In the genomic region with DNA sequence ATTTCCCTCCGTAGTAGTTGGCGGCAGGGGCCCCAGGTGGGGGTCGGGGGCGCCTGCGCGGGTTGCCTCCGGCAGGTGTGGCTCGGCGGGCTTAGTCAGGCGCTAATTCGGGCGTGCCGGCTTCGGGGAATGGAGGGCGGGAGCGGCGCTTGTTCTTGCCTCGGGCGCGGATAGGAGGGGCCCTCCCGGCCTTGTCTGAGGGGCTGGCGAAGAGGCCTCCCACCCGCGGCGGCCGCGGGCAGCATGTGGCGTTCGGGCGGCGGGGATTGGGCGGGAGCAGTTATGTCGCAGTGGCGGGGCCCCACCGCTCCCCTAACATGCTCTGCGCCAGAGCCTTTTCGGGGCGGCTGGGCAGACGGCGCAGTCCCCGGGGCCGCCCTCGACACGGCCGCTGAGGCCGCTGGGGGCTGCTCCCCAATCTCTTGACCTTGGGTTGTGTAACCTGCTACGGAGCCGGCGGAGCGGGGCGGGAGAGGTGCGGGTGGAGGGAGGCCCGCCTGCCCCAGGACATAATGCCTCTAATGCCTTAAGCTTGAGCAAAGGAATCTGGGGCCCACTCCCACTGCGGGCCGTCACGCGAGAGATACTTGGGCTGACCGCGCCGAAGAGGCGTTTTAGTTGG, we compare ENCODE assay signal across 8 cellular contexts. TPM values are rescaled to one million over a fixed set of nuclear protein-coding genes. Genes with fewer than 3 reads are reported as not detected.
DNase-seq lines count a peak whose midpoint lies in the region; ATAC-seq lines count a peak whose summit lies in the region.

No MANE protein-coding gene starts in this region.

- peak overlapping the region; percentile 99 for H3K4me3 ChIP-seq in CD4-positive, CD25-positive, alpha-beta regulatory T cell (ENCODE audit: low read depth, low read length)
- H3K4me3 ChIP-seq in GM23248 (peak overlapping the region; percentile 82), mesodermal cell (ENCODE audit: extremely low read depth, insufficient read depth, low read length, poor library complexity, severe bottlenecking) (peak overlapping the region; percentile 95)

- H3K4me3 Mint-ChIP-seq in CD4-positive, CD25-positive, alpha-beta regulatory T cell: peak overlapping the region; percentile 97 to 99 (median 98)

- no peaks in the 10 kb centered on the region for H3K9me2 ChIP-seq in GM23248 (ENCODE audit: insufficient read depth)

- peaks cover 19% of the 10 kb centered on the region; the same call in 1 of the 2 replicates for H4K20me1 ChIP-seq in GM23248 (ENCODE audit: insufficient read depth)

- peak overlapping the region; percentile 69 for H2AFZ ChIP-seq in GM23248

- in situ Hi-C loops in GM23248 (cut with MboI): no loop called here

- ATAC-seq in CD4-positive, CD25-positive, alpha-beta regulatory T cell (ENCODE audit: low read depth in 2 of 2): peak; percentile 26 to 28

- H3K36me3 ChIP-seq in CD4-positive, CD25-positive, alpha-beta regulatory T cell (ENCODE audit: control insufficient read depth, insufficient read depth, low read length): no peaks in the 10 kb centered on the region
- H3K36me3 ChIP-seq in GM23248 (ENCODE audit: low read depth) (no peaks in the 10 kb centered on the region), mesodermal cell (ENCODE audit: control insufficient read depth, insufficient read depth, low read length) (peaks cover 2% of the 10 kb centered on the region)

- peak overlapping the region; percentile 90 for H3K9ac ChIP-seq in GM23248

- no peaks in the 10 kb centered on the region for H3K36me3 Mint-ChIP-seq in CD4-positive, CD25-positive, alpha-beta regulatory T cell

- 1% methylated on average over 42 to 52 of the region's 61 CpGs for WGBS in GM23248 (ENCODE audit: low coverage in 1 of 2, low lambda C conversion rate in 2 of 2, missing lambda C conversion rate in 2 of 2), 2 experiments
- 1% methylated on average over 55 to 61 of the region's 61 CpGs for WGBS in mesodermal cell (ENCODE audit: insufficient coverage in 2 of 2), 2 experiments

- peak overlapping the region; percentile 90 to 95 (median 93) for H3K27ac Mint-ChIP-seq in CD4-positive, CD25-positive, alpha-beta regulatory T cell

- H3K4me2 ChIP-seq in GM23248 (ENCODE audit: unreplicated experiment): peak overlapping the region; percentile 96

- H3K27ac ChIP-seq in CD4-positive, CD25-positive, alpha-beta regulatory T cell (ENCODE audit: insufficient read depth, low read length, poor library complexity, severe bottlenecking): peak overlapping the region; percentile 88
- H3K27ac ChIP-seq in GM23248 (peak overlapping the region; percentile 90), mesodermal cell (ENCODE audit: low read depth, low read length, severe bottlenecking) (peak overlapping the region; percentile 75)

- peaks cover 26 to 47% (median 39%) of the 10 kb centered on the region in 4 donors for H3K4me1 Mint-ChIP-seq in CD4-positive, CD25-positive, alpha-beta regulatory T cell

- no peaks in the 10 kb centered on the region for H3K27me3 Mint-ChIP-seq in CD4-positive, CD25-positive, alpha-beta regulatory T cell

- peaks cover 59% of the 10 kb centered on the region for H3K79me2 ChIP-seq in GM23248 (ENCODE audit: insufficient read depth)

- H3K9me3 ChIP-seq in CD4-positive, CD25-positive, alpha-beta regulatory T cell (ENCODE audit: control insufficient read depth in 2 of 2, low read length in 2 of 2): no peaks in the 10 kb centered on the region
- H3K9me3 ChIP-seq in GM23248 (ENCODE audit: low read depth): no peaks in the 10 kb centered on the region
- no peaks in the 10 kb centered on the region for H3K9me3 ChIP-seq in mesodermal cell (ENCODE audit: control insufficient read depth, low read length)

- H3K27me3 ChIP-seq in CD4-positive, CD25-positive, alpha-beta regulatory T cell (ENCODE audit: control insufficient read depth, insufficient read depth, low read length): no peaks in the 10 kb centered on the region
- no peaks in the 10 kb centered on the region for H3K27me3 ChIP-seq in GM23248 (replicated peaks; ENCODE audit: insufficient read depth)

- peaks cover 54% of the 10 kb centered on the region for H3K4me1 ChIP-seq in CD4-positive, CD25-positive, alpha-beta regulatory T cell (ENCODE audit: control insufficient read depth, insufficient read depth, low read length, poor library complexity, severe bottlenecking)
- peaks cover 43% of the 10 kb centered on the region for H3K4me1 ChIP-seq in GM23248 (ENCODE audit: insufficient read depth)
- H3K4me1 ChIP-seq in mesodermal cell (ENCODE audit: control insufficient read depth, insufficient read depth, low read length, poor library complexity, severe bottlenecking): peaks cover 17% of the 10 kb centered on the region

- H3K9me3 Mint-ChIP-seq in CD4-positive, CD25-positive, alpha-beta regulatory T cell: peaks cover 0 to 1% (median 0%) of the 10 kb centered on the region in 7 donors

- peak; percentile 64 to 71 (median 70) for DNase-seq in CD4-positive, CD25-positive, alpha-beta regulatory T cell
- peak; percentile 74 for DNase-seq in GM23248
- peak; percentile 83 for DNase-seq in NCI-H146 (lab: John Stamatoyannopoulos, UW)
- DNase-seq in activated CD8-positive, alpha-beta memory T cell treated with anti-CD3 and anti-CD28 coated beads for 24 hours: peak; percentile 87
- peak; percentile 64 for DNase-seq in effector CD8-positive, alpha-beta T cell (lab: John Stamatoyannopoulos, UW)
- peak; percentile 37 for DNase-seq in stimulated activated CD8-positive, alpha-beta memory T cell treated with anti-CD3 and anti-CD28 coated beads, Interleukin-15, amount 100 ng/mL, for 24 hours (ENCODE audit: low read depth)
- no peak for DNase-seq in SIG-M5 treated with dmso at 0.1 percent for 504 hours (lab: John Stamatoyannopoulos, UW; ENCODE audit: unreplicated experiment)

- H3F3A ChIP-seq in GM23248 (ENCODE audit: insufficient read depth): peaks cover 26% of the 10 kb centered on the region

RNA-seq across cellular contexts. Expression of gene AMD1, which starts 1.1 kb away (rescaled TPM):
- total RNA-seq in CD4-positive, CD25-positive, alpha-beta regulatory T cell: 133 TPM
- polyA plus RNA-seq in CD4-positive, CD25-positive, alpha-beta regulatory T cell: 10 to 100 TPM; 60.6 to 64.4 (median 62.7) TPM
- total RNA-seq in GM23248 (2014; rRNA removed; shearing (Covaris generic)): 57.9 and 63.8 TPM in 2 replicates
- 36.7 and 39.9 TPM in 2 replicates for polyA plus RNA-seq in GM23248 (2016; fragmentation: Nextera tagmentation; extraction: Ambion mirVana)
- 50.4 TPM for polyA plus RNA-seq in mesodermal cell (2013, experiment 1 of 2)
- 55.1 TPM for polyA plus RNA-seq in mesodermal cell (2013, experiment 2 of 2)
